In genomic region chr2:12883911-12884310, GRCh38 we compare ENCODE assay signal across 1 cellular context.
TF ChIP-seq lines count a peak whose summit lies in the region.

No MANE protein-coding gene starts in this region.

TF ChIP-seq in IMR-90, 13 proteins besides CTCF, POLR2A, EP300 and RAD21 (continued from another document):
- TF ChIP-seq SMC3 (IDR thresholded peaks at IDR 0.05; ENCODE audit: low read depth, low read length): no peak
- no peak for TF ChIP-seq CEBPB (IDR thresholded peaks at IDR 0.05; ENCODE audit: low read depth, low read length)
- no peak for TF ChIP-seq USF2 (IDR thresholded peaks at IDR 0.05; ENCODE audit: low read depth, low read length)
- no peak for TF ChIP-seq CHD1 (IDR thresholded peaks at IDR 0.05; ENCODE audit: low read depth, low read length)
- TF ChIP-seq RCOR1 (IDR thresholded peaks at IDR 0.05; ENCODE audit: insufficient replicate concordance, low read length): no peak
- no peak for TF ChIP-seq BHLHE40 (IDR thresholded peaks at IDR 0.05; ENCODE audit: low read depth, low read length)
- no peak for TF ChIP-seq MAZ (IDR thresholded peaks at IDR 0.05; ENCODE audit: borderline replicate concordance, low read depth, low read length)
- no peak for TF ChIP-seq MXI1 (IDR thresholded peaks at IDR 0.05; ENCODE audit: borderline replicate concordance, low read depth, low read length)
- no peak for TF ChIP-seq RFX5 (IDR thresholded peaks at IDR 0.05; ENCODE audit: low read depth, low read length)
